In the genomic region with DNA sequence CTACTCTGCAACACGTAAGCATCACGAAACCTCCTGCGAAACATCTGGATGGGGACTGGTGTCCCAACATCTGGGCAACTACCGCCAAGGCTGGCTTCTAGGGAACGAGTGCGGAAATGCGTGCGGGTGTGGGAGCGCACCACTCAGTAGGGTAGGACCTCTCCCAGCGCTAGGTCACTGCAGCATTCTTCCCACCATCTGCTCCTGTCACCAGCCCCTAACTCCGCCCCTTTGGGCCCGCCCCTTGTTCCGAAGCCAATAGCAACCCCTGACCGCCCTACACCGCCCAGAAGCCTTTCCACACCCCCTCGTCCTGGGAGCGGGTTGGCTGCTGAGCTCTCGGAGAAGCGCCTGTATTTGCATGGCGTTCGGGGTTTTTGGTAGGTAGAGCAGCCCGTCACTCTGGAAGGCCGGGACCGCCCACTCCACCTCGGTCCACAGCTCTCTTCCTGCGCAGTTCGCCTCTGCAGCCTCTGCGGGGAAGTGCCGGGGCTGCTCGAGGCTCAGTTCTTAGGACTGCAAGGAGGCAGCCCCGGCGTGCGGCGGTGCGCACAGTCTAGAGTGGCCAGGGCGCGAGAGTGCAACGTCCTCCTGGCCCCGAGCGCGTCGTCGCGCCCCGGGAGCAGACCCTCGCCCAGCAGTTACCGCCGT, we compare ENCODE assay signal across 8 cellular contexts. TPM values are rescaled to one million over a fixed set of nuclear protein-coding genes. Genes with fewer than 3 reads are reported as not detected.
DNase-seq lines count a peak whose midpoint lies in the region; ATAC-seq lines count a peak whose summit lies in the region.

A gene (plus strand): TSS at position 454 of the 651 bp plus-strand sequence. CDS start 438 bp downstream, outside the sequence.

- peaks cover 17% of the 10 kb centered on the region for H3K36me3 Mint-ChIP-seq in activated CD4-positive, alpha-beta T cell treated with anti-CD3 and anti-CD28 coated beads, Interleukin-2, amount 10 ng/mL, durations not matched to agents 24 days and 14 days (ENCODE audit: low read depth)

- H3K4me3 Mint-ChIP-seq in activated CD4-positive, alpha-beta T cell treated with anti-CD3 and anti-CD28 coated beads, Interleukin-2, amount 10 ng/mL, durations not matched to agents 24 days and 14 days = peak within 1 kb of the TSS; percentile 91

- H3K27ac Mint-ChIP-seq in activated CD4-positive, alpha-beta T cell treated with anti-CD3 and anti-CD28 coated beads, Interleukin-2, amount 10 ng/mL, durations not matched to agents 24 days and 14 days = peak within 1 kb of the TSS; percentile 97

- ATAC-seq in GM19023 (IDR thresholded peaks at IDR 0.05; ENCODE audit: unreplicated experiment) (peak; percentile 83), HG03175 (IDR thresholded peaks at IDR 0.05; ENCODE audit: unreplicated experiment) (peak; percentile 82), left colon (peak; percentile 87)

- peaks cover 57% of the 10 kb centered on the region for H3K4me1 Mint-ChIP-seq in activated CD4-positive, alpha-beta T cell treated with anti-CD3 and anti-CD28 coated beads, Interleukin-2, amount 10 ng/mL, durations not matched to agents 24 days and 14 days

- peaks cover 22% of the 10 kb centered on the region for H3K27me3 Mint-ChIP-seq in activated CD4-positive, alpha-beta T cell treated with anti-CD3 and anti-CD28 coated beads, Interleukin-2, amount 10 ng/mL, durations not matched to agents 24 days and 14 days

- intact Hi-C loops in activated CD4-positive, alpha-beta T cell treated with anti-CD3 and anti-CD28 coated beads, Interleukin-2, amount 10 ng/mL, durations not matched to agents 24 days and 14 days (cut with micrococcal nuclease) = loop anchor here (1.0 to 10.0 kb wide), 10 partner anchors 9 to 1282 kb away; a partner anchor contains a TSS
- intact Hi-C loops in left colon (cut with DNase I, micrococcal nuclease) = loop anchor here in 1 of 2 donors (5.0 kb wide), 1 partner anchor 703 kb away; no protein-coding TSS in a partner anchor

- DNase-seq in AG08395 (ENCODE audit: low spot score) (peak; percentile 98), NCI-H460 (ENCODE audit: extremely low read depth, low read depth) (peak; percentile 99), dedifferentiated amniotic fluid mesenchymal stem cell (ENCODE audit: extremely low spot score) (peak; percentile 99), left colon (peak; percentile 98 to 99)
- DNase-seq in activated CD4-positive, alpha-beta T cell treated with anti-CD3 and anti-CD28 coated beads, Interleukin-2, amount 10 ng/mL, durations not matched to agents 24 days and 14 days = peak; percentile 100
- peak; percentile 96 to 100 (median 99) for DNase-seq in stimulated activated CD4-positive, alpha-beta T cell treated with anti-CD3 and anti-CD28 coated beads, Interleukin-1b, Interleukin-23, amount 100 ng/mL, for 24 hours (ENCODE audit: low read depth in 4 of 4, low spot score in 1 of 4)

- no peaks in the 10 kb centered on the region for H3K9me3 Mint-ChIP-seq in activated CD4-positive, alpha-beta T cell treated with anti-CD3 and anti-CD28 coated beads, Interleukin-2, amount 10 ng/mL, durations not matched to agents 24 days and 14 days

RNA-seq across cellular contexts. Expression of the gene that starts here (rescaled TPM):
- 10.8 and 11.5 TPM in 2 replicates for total RNA-seq in NCI-H460 (2014; rRNA removed; shearing (Covaris generic))
- 11.6 and 13.3 TPM in 2 replicates for polyA plus RNA-seq in NCI-H460 (2014; cell fraction: nucleus; rRNA removed)
- 19.6 and 20.8 TPM in 2 replicates for total RNA-seq in activated CD4-positive, alpha-beta T cell treated with anti-CD3 and anti-CD28 coated beads, Interleukin-2, amount 10 ng/mL, durations not matched to agents 24 days and 14 days
- 1 to 10 TPM in 1 of 2 donors, under 1 TPM in 1; 0.73 to 1.7 TPM for total RNA-seq in left colon

Comparison
In these comparisons a context has a peak if more than half of its experiments do, and no peak if none do; other contexts are left out.
1. Peak in every context shown above with its lines: DNase-seq and ATAC-seq.